11 cellular contexts compared by ENCODE assay signal in genomic region chr16:55495616-55496289, GRCh38. TPM values are rescaled to one million over a fixed set of nuclear protein-coding genes. Genes with fewer than 3 reads are reported as not detected.
DNase-seq lines count a peak whose midpoint lies in the region; TF ChIP-seq lines count a peak whose summit lies in the region.
"Had no signal": no experiment of that assay in that cellular context is flagged by ENCODE, and none has a peak within 500 bp of the region (broad histone marks: within the 10 kb centered on the region; RNA-seq: fewer than 3 reads in every experiment).

No MANE protein-coding gene starts in this region.

- H3K4me1 ChIP-seq in parathyroid adenoma (peaks cover 17% of the 10 kb centered on the region), neuronal stem cell (ENCODE audit: control insufficient read depth in 2 of 2, insufficient read depth in 1 of 2, low read depth in 1 of 2, low read length in 2 of 2) (peaks cover 13 to 21% of the 10 kb centered on the region in 2 donors), stomach (peaks cover 8 to 37% (median 22%) of the 10 kb centered on the region in 4 donors)

- no peak overlapping the region for H3K18ac ChIP-seq in neuronal stem cell (ENCODE audit: low read length)

- no peak overlapping the region for H2BK15ac ChIP-seq in neuronal stem cell (ENCODE audit: low read length)

- no peak for TF ChIP-seq POLR2A in stomach (IDR thresholded peaks at IDR 0.05)

- no peak overlapping the region for H2BK5ac ChIP-seq in neuronal stem cell (ENCODE audit: low read length)

- H3K36me3 ChIP-seq in parathyroid adenoma (ENCODE audit: control insufficient read depth, insufficient read depth, low read length) (no peaks in the 10 kb centered on the region), neuronal stem cell (replicated peaks in 1 of 2; ENCODE audit: control insufficient read depth in 2 of 2, insufficient read depth in 2 of 2, low read length in 2 of 2) (peaks cover 6 to 86% of the 10 kb centered on the region in 2 donors), stomach (peaks cover 0 to 26% (median 8%) of the 10 kb centered on the region in 4 donors)

- H3K27ac ChIP-seq in parathyroid adenoma (no peak overlapping the region), neuronal stem cell (replicated peaks; ENCODE audit: low read length) (no peak overlapping the region), stomach (no peak overlapping the region)

- TF ChIP-seq EP300 in stomach (IDR thresholded peaks at IDR 0.05): no peak

- no peak overlapping the region for H3K14ac ChIP-seq in neuronal stem cell (ENCODE audit: low read length)

- H3K4me2 ChIP-seq in parathyroid adenoma (ENCODE audit: low read length) (no peak overlapping the region), neuronal stem cell (ENCODE audit: insufficient read depth, low read length, poor library complexity, severe bottlenecking) (no peak overlapping the region)

- H3K23ac ChIP-seq in neuronal stem cell (ENCODE audit: low read depth, low read length, poor library complexity): no peak overlapping the region

- peaks cover 2% of the 10 kb centered on the region for H3K27me3 Mint-ChIP-seq in activated T-helper 1 cell treated with anti-CD3 and anti-CD28 coated beads, Interleukin-12 subunit alpha, Interleukin-12 subunit beta, Interleukin-2, Interleukin-4 antibody, amounts not matched to agents 30 ng/mL and 10 ng/mL and 1 ng/mL, durations not matched to agents 14 hours and 24 hours and 36 hours (ENCODE audit: insufficient read depth)

- TF ChIP-seq CTCF in epithelial cell of esophagus (IDR thresholded peaks at IDR 0.05; ENCODE audit: insufficient read depth, low read depth, low read length, missing control alignments) (no peak), parathyroid adenoma (IDR thresholded peaks at IDR 0.05) (no peak), stomach (IDR thresholded peaks at IDR 0.05) (no peak)

- peak overlapping the region; percentile 36 for H2AFZ ChIP-seq in parathyroid adenoma
- H2AFZ ChIP-seq in neuronal stem cell (ENCODE audit: low read length): no peak overlapping the region

- no peaks in the 10 kb centered on the region for H3K9me3 Mint-ChIP-seq in activated T-helper 1 cell treated with anti-CD3 and anti-CD28 coated beads, Interleukin-12 subunit alpha, Interleukin-12 subunit beta, Interleukin-2, Interleukin-4 antibody, amounts not matched to agents 30 ng/mL and 10 ng/mL and 1 ng/mL, durations not matched to agents 14 hours and 24 hours and 36 hours

- H3K27me3 ChIP-seq in parathyroid adenoma (ENCODE audit: control insufficient read depth, insufficient read depth, low read length): no peaks in the 10 kb centered on the region
- no peaks in the 10 kb centered on the region for H3K27me3 ChIP-seq in neuronal stem cell (ENCODE audit: control insufficient read depth in 3 of 3, insufficient read depth in 3 of 3, low read depth in 1 of 3, low read length in 3 of 3)
- no peaks in the 10 kb centered on the region for H3K27me3 ChIP-seq in stomach

- H3K4me1 Mint-ChIP-seq in activated T-helper 1 cell treated with anti-CD3 and anti-CD28 coated beads, Interleukin-12 subunit alpha, Interleukin-12 subunit beta, Interleukin-2, Interleukin-4 antibody, amounts not matched to agents 30 ng/mL and 10 ng/mL and 1 ng/mL, durations not matched to agents 14 hours and 24 hours and 36 hours (ENCODE audit: low read depth): peaks cover 17% of the 10 kb centered on the region

- H3K79me2 ChIP-seq in parathyroid adenoma: no peaks in the 10 kb centered on the region

- H4K8ac ChIP-seq in neuronal stem cell (ENCODE audit: low read depth, low read length): no peak overlapping the region

- no peaks in the 10 kb centered on the region for H3K36me3 Mint-ChIP-seq in activated T-helper 1 cell treated with anti-CD3 and anti-CD28 coated beads, Interleukin-12 subunit alpha, Interleukin-12 subunit beta, Interleukin-2, Interleukin-4 antibody, amounts not matched to agents 30 ng/mL and 10 ng/mL and 1 ng/mL, durations not matched to agents 14 hours and 24 hours and 36 hours (ENCODE audit: low read depth)

- H3K4me3 Mint-ChIP-seq in activated T-helper 1 cell treated with anti-CD3 and anti-CD28 coated beads, Interleukin-12 subunit alpha, Interleukin-12 subunit beta, Interleukin-2, Interleukin-4 antibody, amounts not matched to agents 30 ng/mL and 10 ng/mL and 1 ng/mL, durations not matched to agents 14 hours and 24 hours and 36 hours: no peak overlapping the region
- H3K4me3 Mint-ChIP-seq: T-helper 17 cell had no signal

- H3K9me3 ChIP-seq in parathyroid adenoma (ENCODE audit: control insufficient read depth, low read length): no peaks in the 10 kb centered on the region
- no peaks in the 10 kb centered on the region for H3K9me3 ChIP-seq in neuronal stem cell (replicated peaks in 1 of 2; ENCODE audit: control insufficient read depth in 2 of 2, insufficient read depth in 1 of 2, low read depth in 1 of 2, low read length in 2 of 2)
- no peaks in the 10 kb centered on the region for H3K9me3 ChIP-seq in stomach

- no peak overlapping the region for H2AK5ac ChIP-seq in neuronal stem cell (ENCODE audit: low read depth, low read length)

- no peak overlapping the region for H3K9ac ChIP-seq in parathyroid adenoma
- H3K9ac ChIP-seq in neuronal stem cell (ENCODE audit: low read depth, low read length, poor library complexity): no peak overlapping the region

- H3K4ac ChIP-seq in neuronal stem cell (ENCODE audit: low read length): no peak overlapping the region

- no CpG with 5 or more reads among the region's 7 CpGs for WGBS in neuronal stem cell (ENCODE audit: extremely low coverage in 2 of 2, insufficient read length in 2 of 2, insufficient replicate concordance in 1 of 2), 2 donors
- 59 to 70% (median 65%) methylated on average over 7 of the region's 7 CpGs for WGBS in stomach, 5 donors

- intact Hi-C loops in activated T-helper 1 cell treated with anti-CD3 and anti-CD28 coated beads, Interleukin-12 subunit alpha, Interleukin-12 subunit beta, Interleukin-2, Interleukin-4 antibody, amounts not matched to agents 30 ng/mL and 10 ng/mL and 1 ng/mL, durations not matched to agents 14 hours and 24 hours and 36 hours (cut with micrococcal nuclease): no loop called here
- intact Hi-C loops in stomach (cut with DNase I; ENCODE audit: low total_unique reads): no loop called here

- H3K4me3 ChIP-seq in epithelial cell of esophagus (ENCODE audit: low read length): no peak overlapping the region
- H3K4me3 ChIP-seq in parathyroid adenoma (ENCODE audit: low read depth, low read length): no peak overlapping the region
- H3K4me3 ChIP-seq in neuronal stem cell (ENCODE audit: low read length in 2 of 2): peak overlapping the region in 1 of 2 donors; percentile 2
- no peak overlapping the region for H3K4me3 ChIP-seq in stomach

- H2BK12ac ChIP-seq in neuronal stem cell (ENCODE audit: low read length): no peak overlapping the region

- no peak overlapping the region for H4K91ac ChIP-seq in neuronal stem cell (ENCODE audit: low read depth, low read length, poor library complexity)

- no peak overlapping the region for H2BK120ac ChIP-seq in neuronal stem cell (ENCODE audit: low read depth, low read length)

- DNase-seq in DMS153 treated with DMSO at 0.1 percent for 48 hours (lab: John Stamatoyannopoulos, UW; ENCODE audit: unreplicated experiment) (peak; percentile 22), NCI-H2029 treated with DMSO at 0.1 percent for 48 hours (lab: John Stamatoyannopoulos, UW) (peak; percentile 80), epithelial cell of esophagus (ENCODE audit: low read depth) (peak; percentile 70), iPS-NIHi11 (ENCODE audit: low spot score) (no peak), neuronal stem cell (ENCODE audit: low spot score) (no peak), stomach (no peak)
- no peak for DNase-seq in activated T-helper 1 cell treated with anti-CD3 and anti-CD28 coated beads, Interleukin-12 subunit alpha, Interleukin-12 subunit beta, Interleukin-2, Interleukin-4 antibody, amounts not matched to agents 30 ng/mL and 10 ng/mL and 1 ng/mL, durations not matched to agents 14 hours and 24 hours and 36 hours (ENCODE audit: low spot score)
- DNase-seq: NCI-H524 treated with DMSO at 0.1 percent for 48 hours, T-helper 17 cell had no signal

- H3K79me1 ChIP-seq in neuronal stem cell (ENCODE audit: low read depth, low read length): no peaks in the 10 kb centered on the region

- no peak overlapping the region for H3K27ac Mint-ChIP-seq in activated T-helper 1 cell treated with anti-CD3 and anti-CD28 coated beads, Interleukin-12 subunit alpha, Interleukin-12 subunit beta, Interleukin-2, Interleukin-4 antibody, amounts not matched to agents 30 ng/mL and 10 ng/mL and 1 ng/mL, durations not matched to agents 14 hours and 24 hours and 36 hours
- H3K27ac Mint-ChIP-seq: T-helper 17 cell had no signal

RNA-seq across cellular contexts. Expression of gene LPCAT2, which starts 13.1 kb away (rescaled TPM):
- total RNA-seq in activated T-helper 1 cell treated with anti-CD3 and anti-CD28 coated beads, Interleukin-12 subunit alpha, Interleukin-12 subunit beta, Interleukin-2, Interleukin-4 antibody, amounts not matched to agents 30 ng/mL and 10 ng/mL and 1 ng/mL, durations not matched to agents 14 hours and 24 hours and 36 hours: 1.5 and 2.2 TPM in 2 replicates
- 5.8 TPM for polyA plus RNA-seq in neuronal stem cell (2013, experiment 1 of 2)
- 5.2 TPM for polyA plus RNA-seq in neuronal stem cell (2013, experiment 2 of 2)
- 10 to 100 TPM in 3 of 5 donors, 1 to 10 TPM in 1, not detected in 1; 1.4 to 36.2 (median 13.1) TPM for total RNA-seq in stomach
- 1 to 10 TPM; 3.7 to 6.6 (median 6.5) TPM for polyA plus RNA-seq in stomach

RNA-seq across cellular contexts. Expression of gene MMP2, which starts 16.8 kb away (rescaled TPM):
- total RNA-seq in activated T-helper 1 cell treated with anti-CD3 and anti-CD28 coated beads, Interleukin-12 subunit alpha, Interleukin-12 subunit beta, Interleukin-2, Interleukin-4 antibody, amounts not matched to agents 30 ng/mL and 10 ng/mL and 1 ng/mL, durations not matched to agents 14 hours and 24 hours and 36 hours: not detected in 2 replicates
- polyA plus RNA-seq in neuronal stem cell (2013, experiment 1 of 2): 26.6 TPM
- polyA plus RNA-seq in neuronal stem cell (2013, experiment 2 of 2): 25.9 TPM
- 100 to 1,000 TPM in 4 of 5 donors, 10 to 100 TPM in 1; 67.9 to 206 (median 142) TPM for total RNA-seq in stomach
- polyA plus RNA-seq in stomach: 10 to 100 TPM; 17.7 to 67.9 (median 39.6) TPM
- total RNA-seq: activated CD8-positive, alpha-beta memory T cell treated with anti-CD3 and anti-CD28 coated beads for 36 hours; T-helper 17 cell had no signal

Comparison
In these comparisons a context has a peak if more than half of its experiments do, and no peak if none do; other contexts are left out.
1. DNase-seq: peak in DMS153 treated with DMSO at 0.1 percent for 48 hours (single experiment), NCI-H2029 treated with DMSO at 0.1 percent for 48 hours (single experiment) and epithelial cell of esophagus (single experiment); none in activated T-helper 1 cell treated with anti-CD3 and anti-CD28 coated beads, Interleukin-12 subunit alpha, Interleukin-12 subunit beta, Interleukin-2, Interleukin-4 antibody, amounts not matched to agents 30 ng/mL and 10 ng/mL and 1 ng/mL, durations not matched to agents 14 hours and 24 hours and 36 hours (single experiment), iPS-NIHi11 (single experiment), neuronal stem cell (single experiment) and stomach (single experiment).
2. RNA of gene MMP2, which starts 16.8 kb away (total RNA-seq): 67.9 to 206 TPM in stomach; not detected in activated T-helper 1 cell treated with anti-CD3 and anti-CD28 coated beads, Interleukin-12 subunit alpha, Interleukin-12 subunit beta, Interleukin-2, Interleukin-4 antibody, amounts not matched to agents 30 ng/mL and 10 ng/mL and 1 ng/mL, durations not matched to agents 14 hours and 24 hours and 36 hours; every median in the first group is over 10 times any median in the second.